Comparison of ENCODE assay signal across 9 cellular contexts in the genomic region with DNA sequence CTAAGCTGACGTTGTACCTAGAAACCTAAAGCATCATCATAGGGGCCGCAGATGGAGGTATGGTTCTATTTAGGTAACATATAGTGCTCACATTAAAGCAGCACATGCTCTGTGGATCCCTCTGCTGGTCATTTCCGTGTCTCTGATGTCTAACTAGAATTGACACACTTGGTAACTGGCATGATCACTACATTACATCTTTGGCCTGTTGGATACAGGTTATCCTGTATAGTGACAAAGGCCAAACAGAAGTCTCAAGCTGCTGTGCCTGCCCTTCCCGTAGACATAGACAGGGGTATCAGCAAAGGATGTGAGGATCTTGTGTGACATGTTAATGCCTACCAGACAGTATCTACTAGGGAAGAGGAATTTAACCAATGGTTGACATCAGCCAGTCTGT. TPM values are rescaled to one million over a fixed set of nuclear protein-coding genes. Genes with fewer than 3 reads are reported as not detected.
DNase-seq lines count a peak whose midpoint lies in the region; ATAC-seq and TF ChIP-seq lines count a peak whose summit lies in the region.
"Had no signal": no experiment of that assay in that cellular context is flagged by ENCODE, and none has a peak within 500 bp of the region (broad histone marks: within the 10 kb centered on the region; RNA-seq: fewer than 3 reads in every experiment).

No MANE protein-coding gene starts in this region.

- peak; percentile 55 for ATAC-seq in GM21723 (IDR thresholded peaks at IDR 0.05; ENCODE audit: unreplicated experiment)

- no peaks in the 10 kb centered on the region for H3K27me3 Mint-ChIP-seq in activated naive CD4-positive, alpha-beta T cell treated with anti-CD3 and anti-CD28 coated beads, Interleukin-2, amount 10 ng/mL, durations not matched to agents 7 days and 5 days
- H3K27me3 Mint-ChIP-seq in glutamatergic neuron (ENCODE audit: unreplicated experiment): peaks cover 5% of the 10 kb centered on the region

- H3K4me3 ChIP-seq in spleen: no peak overlapping the region
- H3K4me3 ChIP-seq: BLaER1 had no signal

- no peaks in the 10 kb centered on the region for H3K27me3 ChIP-seq in spleen (replicated peaks in 1 of 7)
- H3K27me3 ChIP-seq: BLaER1 had no signal

- H3K4me1 ChIP-seq in spleen: peaks cover 0 to 32% (median 15%) of the 10 kb centered on the region in 6 donors
- H3K4me1 ChIP-seq: BLaER1 had no signal

- peak; percentile 10 to 59 (median 16) for DNase-seq in NCI-H1417 (lab: John Stamatoyannopoulos, UW)
- no peak for DNase-seq in NCI-H1417 treated with DMSO at 0.1 percent for 48 hours (lab: John Stamatoyannopoulos, UW)
- DNase-seq in NCI-H748 treated with DMSO at 0.1 percent for 48 hours (lab: John Stamatoyannopoulos, UW): peak; percentile 16
- peak; percentile 58 for DNase-seq in activated naive CD4-positive, alpha-beta T cell treated with anti-CD3 and anti-CD28 coated beads, Interleukin-2, amount 10 ng/mL, durations not matched to agents 7 days and 5 days
- DNase-seq in glutamatergic neuron: peak; percentile 36
- no peak for DNase-seq in spleen
- DNase-seq in NCI-H128 (lab: John Stamatoyannopoulos, UW; ENCODE audit: unreplicated experiment): no peak

- intact Hi-C loops in spleen (cut with DNase I; ENCODE audit: low total_unique reads): loop anchor here (5.0 kb wide), 1 partner anchor 148 kb away; no protein-coding TSS in a partner anchor

- TF ChIP-seq CTCF in glutamatergic neuron (IDR thresholded peaks at IDR 0.05; ENCODE audit: partially characterized antibody, unreplicated experiment) (peak; percentile 60), spleen (IDR thresholded peaks at IDR 0.05 in 8 of 11, conservative IDR thresholded peaks at IDR 0.05 in 3 of 11) (peak; percentile 13 to 60 (median 49))

- TF ChIP-seq POLR2A in spleen (IDR thresholded peaks at IDR 0.05): no peak

- H3K27ac ChIP-seq in spleen: peak overlapping the region in 4 of 8 donors; percentile 53 to 71 (median 66)
- H3K27ac ChIP-seq: BLaER1 had no signal

- no peaks in the 10 kb centered on the region for H3K9me3 ChIP-seq in spleen
- H3K9me3 ChIP-seq: BLaER1 had no signal

- H3K4me3 Mint-ChIP-seq in activated naive CD4-positive, alpha-beta T cell treated with anti-CD3 and anti-CD28 coated beads, Interleukin-2, amount 10 ng/mL, durations not matched to agents 7 days and 5 days: no peak overlapping the region
- no peak overlapping the region for H3K4me3 Mint-ChIP-seq in glutamatergic neuron (ENCODE audit: unreplicated experiment)

- CTCF ChIA-PET in activated naive CD4-positive, alpha-beta T cell treated with anti-CD3 and anti-CD28 coated beads, Interleukin-2, amount 10 ng/mL, durations not matched to agents 7 days and 5 days (lab: Charles Lee): interaction anchor here (0.8 to 5.0 kb wide), 7 partner anchors 10 to 408 kb away, joined by 3 to 50 read pairs (median 4); no protein-coding TSS in a partner anchor

- 54 to 63% (median 54%) methylated on average over 4 of the region's 4 CpGs for WGBS in spleen, 5 donors

- H3K36me3 Mint-ChIP-seq in activated naive CD4-positive, alpha-beta T cell treated with anti-CD3 and anti-CD28 coated beads, Interleukin-2, amount 10 ng/mL, durations not matched to agents 7 days and 5 days: peaks cover 22% of the 10 kb centered on the region
- H3K36me3 Mint-ChIP-seq in glutamatergic neuron (ENCODE audit: unreplicated experiment): no peaks in the 10 kb centered on the region

- H3K36me3 ChIP-seq in spleen: peaks cover under 1 to 41% (median 16%) of the 10 kb centered on the region in 6 donors

- no peak overlapping the region for H3K27ac Mint-ChIP-seq in activated naive CD4-positive, alpha-beta T cell treated with anti-CD3 and anti-CD28 coated beads, Interleukin-2, amount 10 ng/mL, durations not matched to agents 7 days and 5 days
- H3K27ac Mint-ChIP-seq in glutamatergic neuron (ENCODE audit: unreplicated experiment): peak overlapping the region; percentile 29

- peaks cover 10% of the 10 kb centered on the region for H3K4me1 Mint-ChIP-seq in activated naive CD4-positive, alpha-beta T cell treated with anti-CD3 and anti-CD28 coated beads, Interleukin-2, amount 10 ng/mL, durations not matched to agents 7 days and 5 days
- H3K4me1 Mint-ChIP-seq in glutamatergic neuron (ENCODE audit: low read depth, unreplicated experiment): peaks cover 24% of the 10 kb centered on the region

- no peaks in the 10 kb centered on the region for H3K9me3 Mint-ChIP-seq in activated naive CD4-positive, alpha-beta T cell treated with anti-CD3 and anti-CD28 coated beads, Interleukin-2, amount 10 ng/mL, durations not matched to agents 7 days and 5 days
- H3K9me3 Mint-ChIP-seq in glutamatergic neuron (ENCODE audit: unreplicated experiment): no peaks in the 10 kb centered on the region

RNA-seq across cellular contexts. Expression of gene KIF5B, which starts 51.2 kb away (rescaled TPM):
- 105 TPM for total RNA-seq in glutamatergic neuron (ENCODE audit: unreplicated experiment)
- total RNA-seq in spleen: 10 to 100 TPM; 58.6 to 95.1 (median 85.0) TPM
- 10 to 100 TPM; 16.1 to 35.0 (median 20.0) TPM for polyA plus RNA-seq in spleen

Comparison
In these comparisons a context has a peak if more than half of its experiments do, and no peak if none do; other contexts are left out.
1. DNase-seq: peak in NCI-H1417 (3 of 3), NCI-H748 treated with DMSO at 0.1 percent for 48 hours (single experiment), activated naive CD4-positive, alpha-beta T cell treated with anti-CD3 and anti-CD28 coated beads, Interleukin-2, amount 10 ng/mL, durations not matched to agents 7 days and 5 days (single experiment) and glutamatergic neuron (single experiment); none in NCI-H1417 treated with DMSO at 0.1 percent for 48 hours (single experiment), spleen (single experiment) and NCI-H128 (single experiment).